ENCODE assay signal across 40 cellular contexts in the genomic region with DNA sequence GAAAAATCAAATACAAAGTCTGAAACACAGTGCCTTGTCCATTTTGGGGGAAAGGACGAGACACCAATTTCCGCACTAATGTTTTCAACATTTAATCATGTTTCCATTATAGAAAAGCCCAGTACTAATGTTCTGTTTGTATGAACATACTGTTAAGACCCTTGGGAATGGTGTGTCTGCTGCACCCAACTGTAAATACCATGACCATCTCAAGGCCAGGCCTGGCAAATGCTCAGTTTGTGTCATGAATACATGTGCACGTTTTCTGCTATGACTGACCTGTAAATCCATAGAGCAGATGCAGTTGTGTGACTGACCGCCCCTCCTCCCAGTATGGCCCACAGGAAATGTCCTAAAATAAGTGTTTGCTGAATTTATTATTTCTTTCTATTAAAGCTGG.
"Had no signal": no experiment of that assay in that cellular context is flagged by ENCODE, and none has a peak within 500 bp of the region (broad histone marks: within the 10 kb centered on the region; RNA-seq: fewer than 3 reads in every experiment).

No MANE protein-coding gene starts in this region.

- H3K27me3 ChIP-seq: adrenal gland, ascending aorta, body of pancreas, brain microvascular endothelial cell, breast epithelium, cardiac muscle cell had no signal

- H3K36me3 Mint-ChIP-seq: activated naive CD4-positive, alpha-beta T cell treated with anti-CD3 and anti-CD28 coated beads, Interleukin-2, amount 10 ng/mL, durations not matched to agents 7 days and 5 days; activated naive CD4-positive, alpha-beta T cell treated with anti-CD3 and anti-CD28 coated beads, Interleukin-2, amount 50 U/mL, for 24 hours; activated naive CD8-positive, alpha-beta T cell; activated naive CD8-positive, alpha-beta T cell treated with anti-CD3 and anti-CD28 coated beads for 36 hours; activated naive CD8-positive, alpha-beta T cell treated with anti-CD3 and anti-CD28 coated beads, Interleukin-2, amount 10 ng/mL, durations not matched to agents 7 days and 5 days had no signal

- DNase-seq: activated effector memory CD4-positive, alpha-beta T cell treated with anti-CD3 and anti-CD28 coated beads, Interleukin-2, amount 50 U/mL, for 16 hours; activated effector memory CD4-positive, alpha-beta T cell treated with Interleukin-2 at 50 U/mL for 16 hours; activated gamma-delta T cell; activated gamma-delta T cell treated with Interleukin-2 at 50 U/mL for 16 hours; activated naive CD4-positive, alpha-beta T cell; activated naive CD4-positive, alpha-beta T cell treated with anti-CD3 and anti-CD28 coated beads for 36 hours; activated naive CD4-positive, alpha-beta T cell treated with anti-CD3 and anti-CD28 coated beads, Interleukin-2, amount 10 ng/mL, durations not matched to agents 7 days and 5 days; activated naive CD4-positive, alpha-beta T cell treated with anti-CD3 and anti-CD28 coated beads, Interleukin-2, amount 50 U/mL, for 16 hours; activated naive CD4-positive, alpha-beta T cell treated with Interleukin-2 at 50 U/mL for 16 hours; activated naive CD8-positive, alpha-beta T cell treated with anti-CD3 and anti-CD28 coated beads for 36 hours; activated naive CD8-positive, alpha-beta T cell treated with anti-CD3 and anti-CD28 coated beads, Interleukin-2, amount 10 ng/mL, durations not matched to agents 7 days and 5 days; activated naive CD8-positive, alpha-beta T cell treated with anti-CD3 and anti-CD28 coated beads, Interleukin-2, amount 50 U/mL, for 24 hours; activated T-cell treated with anti-CD3 and anti-CD28 coated beads for 4 hours; activated T-cell treated with anti-CD3 and anti-CD28 coated beads, Interleukin-2, amount 50 U/mL, for 1 hour; activated T-cell treated with anti-CD3 and anti-CD28 coated beads, Interleukin-2, amount 50 U/mL, for 24 hours; activated T-cell treated with anti-CD3 and anti-CD28 coated beads, Interleukin-2, amount 50 U/mL, for 4 hours; activated T-cell treated with anti-CD3 and anti-CD28 coated beads, Interleukin-2, amount 50 U/mL, for 48 hours; activated T-cell treated with anti-CD3 and anti-CD28 coated beads, Interleukin-2, amount 50 U/mL, for 72 hours; adrenal gland; amniotic stem cell; amygdala; anterior cingulate cortex; aorta; body of pancreas; brain microvascular endothelial cell; caudate nucleus; central memory CD4-positive, alpha-beta T cell; cerebellar nuclear complex had no signal

- H3K4me3 ChIP-seq: adrenal gland, ascending aorta, body of pancreas, breast epithelium, cardiac muscle cell had no signal

- H3K9me3 Mint-ChIP-seq: activated T-helper 1 cell treated with anti-CD3 and anti-CD28 coated beads, Interleukin-12 subunit alpha, Interleukin-12 subunit beta, Interleukin-2, Interleukin-4 antibody, amounts not matched to agents 30 ng/mL and 10 ng/mL and 1 ng/mL, durations not matched to agents 14 hours and 24 hours and 36 hours had no signal

- H3K36me3 ChIP-seq: ascending aorta, breast epithelium, cardiac muscle cell had no signal

- H3K4me1 Mint-ChIP-seq: activated naive CD4-positive, alpha-beta T cell treated with anti-CD3 and anti-CD28 coated beads, Interleukin-2, amount 10 ng/mL, durations not matched to agents 7 days and 5 days; activated naive CD4-positive, alpha-beta T cell treated with anti-CD3 and anti-CD28 coated beads, Interleukin-2, amount 50 U/mL, for 24 hours; activated naive CD8-positive, alpha-beta T cell treated with anti-CD3 and anti-CD28 coated beads, Interleukin-2, amount 10 ng/mL, durations not matched to agents 7 days and 5 days; activated T-helper 17 cell treated with anti-CD3 and anti-CD28 coated beads, Interleukin-2, amount 50 U/mL, for 72 hours; central memory CD8-positive, alpha-beta T cell had no signal

- H3K27me3 Mint-ChIP-seq: activated naive CD4-positive, alpha-beta T cell treated with anti-CD3 and anti-CD28 coated beads, Interleukin-2, amount 10 ng/mL, durations not matched to agents 7 days and 5 days; activated naive CD4-positive, alpha-beta T cell treated with anti-CD3 and anti-CD28 coated beads, Interleukin-2, amount 50 U/mL, for 24 hours; activated naive CD8-positive, alpha-beta T cell treated with anti-CD3 and anti-CD28 coated beads for 36 hours; activated naive CD8-positive, alpha-beta T cell treated with anti-CD3 and anti-CD28 coated beads, Interleukin-2, amount 10 ng/mL, durations not matched to agents 7 days and 5 days; activated T-cell treated with anti-CD3 and anti-CD28 coated beads, Interleukin-2, amount 50 U/mL, for 24 hours; brain had no signal

- FAIRE-seq: astrocyte, bronchial epithelial cell had no signal

- ATAC-seq: activated naive CD4-positive, alpha-beta T cell treated with anti-CD3 and anti-CD28 coated beads, Interleukin-2, amount 50 U/mL, for 72 hours; activated naive CD8-positive, alpha-beta T cell treated with anti-CD3 and anti-CD28 coated beads, Interleukin-2, amount 50 U/mL, for 24 hours; activated T-cell treated with anti-CD3 and anti-CD28 coated beads, Interleukin-2, amount 50 U/mL, for 4 hours; activated T-cell treated with anti-CD3 and anti-CD28 coated beads, Interleukin-2, amount 50 U/mL, for 72 hours; activated T-helper 17 cell treated with anti-CD3 and anti-CD28 coated beads, Interleukin-2, amount 50 U/mL, for 72 hours; body of pancreas had no signal

- H3K27ac Mint-ChIP-seq: activated naive CD4-positive, alpha-beta T cell treated with anti-CD3 and anti-CD28 coated beads for 36 hours; activated naive CD4-positive, alpha-beta T cell treated with anti-CD3 and anti-CD28 coated beads, Interleukin-2, amount 10 ng/mL, durations not matched to agents 7 days and 5 days; activated naive CD4-positive, alpha-beta T cell treated with anti-CD3 and anti-CD28 coated beads, Interleukin-2, amount 50 U/mL, for 24 hours; activated naive CD4-positive, alpha-beta T cell treated with anti-CD3 and anti-CD28 coated beads, Interleukin-2, amount 50 U/mL, for 72 hours; activated naive CD8-positive, alpha-beta T cell; activated naive CD8-positive, alpha-beta T cell treated with anti-CD3 and anti-CD28 coated beads for 36 hours; activated naive CD8-positive, alpha-beta T cell treated with anti-CD3 and anti-CD28 coated beads, Interleukin-2, amount 10 ng/mL, durations not matched to agents 7 days and 5 days; activated naive CD8-positive, alpha-beta T cell treated with anti-CD3 and anti-CD28 coated beads, Interleukin-2, amount 50 U/mL, for 24 hours; activated T-cell treated with anti-CD3 and anti-CD28 coated beads, Interleukin-2, amount 50 U/mL, for 24 hours; activated T-cell treated with anti-CD3 and anti-CD28 coated beads, Interleukin-2, amount 50 U/mL, for 72 hours; activated T-helper 1 cell treated with anti-CD3 and anti-CD28 coated beads, Interleukin-12 subunit alpha, Interleukin-12 subunit beta, Interleukin-2, Interleukin-4 antibody, amounts not matched to agents 30 ng/mL and 10 ng/mL and 1 ng/mL, durations not matched to agents 14 hours and 24 hours and 36 hours; activated T-helper 17 cell treated with anti-CD3 and anti-CD28 coated beads, Interleukin-2, amount 50 U/mL, for 72 hours had no signal

- H3K4me3 Mint-ChIP-seq: activated naive CD4-positive, alpha-beta T cell treated with anti-CD3 and anti-CD28 coated beads for 36 hours; activated naive CD4-positive, alpha-beta T cell treated with anti-CD3 and anti-CD28 coated beads, Interleukin-2, amount 10 ng/mL, durations not matched to agents 7 days and 5 days; activated naive CD4-positive, alpha-beta T cell treated with anti-CD3 and anti-CD28 coated beads, Interleukin-2, amount 50 U/mL, for 24 hours; activated naive CD8-positive, alpha-beta T cell; activated naive CD8-positive, alpha-beta T cell treated with anti-CD3 and anti-CD28 coated beads for 36 hours; activated naive CD8-positive, alpha-beta T cell treated with anti-CD3 and anti-CD28 coated beads, Interleukin-2, amount 10 ng/mL, durations not matched to agents 7 days and 5 days; activated naive CD8-positive, alpha-beta T cell treated with anti-CD3 and anti-CD28 coated beads, Interleukin-2, amount 50 U/mL, for 24 hours; activated T-cell treated with anti-CD3 and anti-CD28 coated beads, Interleukin-2, amount 50 U/mL, for 24 hours; activated T-cell treated with anti-CD3 and anti-CD28 coated beads, Interleukin-2, amount 50 U/mL, for 4 hours; activated T-cell treated with anti-CD3 and anti-CD28 coated beads, Interleukin-2, amount 50 U/mL, for 72 hours; activated T-helper 1 cell treated with anti-CD3 and anti-CD28 coated beads, Interleukin-12 subunit alpha, Interleukin-12 subunit beta, Interleukin-2, Interleukin-4 antibody, amounts not matched to agents 30 ng/mL and 10 ng/mL and 1 ng/mL, durations not matched to agents 14 hours and 24 hours and 36 hours; activated T-helper 17 cell treated with anti-CD3 and anti-CD28 coated beads, Interleukin-2, amount 50 U/mL, for 72 hours; brain; central memory CD8-positive, alpha-beta T cell had no signal

- H3K27ac ChIP-seq: adrenal gland, ascending aorta, body of pancreas, brain microvascular endothelial cell, breast epithelium, cardiac muscle cell had no signal

- H3K9me3 ChIP-seq: adrenal gland, ascending aorta, body of pancreas, breast epithelium had no signal
